In the genomic region with DNA sequence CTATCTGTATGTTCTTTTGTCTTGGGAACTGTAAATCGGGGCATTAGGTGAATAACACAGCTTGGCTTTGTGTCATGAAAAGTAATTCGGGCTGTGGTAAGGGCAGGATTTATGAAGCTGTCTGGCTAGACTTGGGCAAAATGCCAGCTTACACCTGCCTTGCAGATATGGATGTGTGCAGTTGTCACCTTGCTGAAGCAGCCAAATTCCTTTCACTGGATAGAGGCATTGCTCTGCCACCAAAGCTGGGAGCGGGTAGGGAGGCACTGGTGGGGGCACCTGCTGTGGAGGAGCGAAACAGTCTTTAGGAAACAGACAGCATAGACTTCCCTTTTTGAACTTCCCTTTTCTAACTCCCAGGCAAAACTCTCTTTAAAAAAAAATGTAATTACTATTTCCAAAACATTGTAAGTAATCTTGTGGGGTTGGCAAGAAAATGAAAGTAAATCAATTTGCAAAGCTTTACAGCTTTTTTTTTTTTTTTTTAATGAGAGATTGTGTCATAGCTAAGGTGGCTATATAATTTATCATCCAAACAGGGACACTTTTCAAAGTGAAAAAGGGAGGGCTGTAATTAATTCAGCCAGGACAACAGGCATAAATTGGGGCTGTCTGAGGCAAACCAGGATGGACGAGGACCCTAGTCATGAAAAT, we compare ENCODE assay signal across 1 cellular context.
TF ChIP-seq lines count a peak whose summit lies in the region.

No MANE protein-coding gene starts in this region.

TF ChIP-seq in GM12878, 131 proteins besides CTCF, POLR2A, EP300 and RAD21 (continued from another document and continues in another):
- TF ChIP-seq, protein P1, sequence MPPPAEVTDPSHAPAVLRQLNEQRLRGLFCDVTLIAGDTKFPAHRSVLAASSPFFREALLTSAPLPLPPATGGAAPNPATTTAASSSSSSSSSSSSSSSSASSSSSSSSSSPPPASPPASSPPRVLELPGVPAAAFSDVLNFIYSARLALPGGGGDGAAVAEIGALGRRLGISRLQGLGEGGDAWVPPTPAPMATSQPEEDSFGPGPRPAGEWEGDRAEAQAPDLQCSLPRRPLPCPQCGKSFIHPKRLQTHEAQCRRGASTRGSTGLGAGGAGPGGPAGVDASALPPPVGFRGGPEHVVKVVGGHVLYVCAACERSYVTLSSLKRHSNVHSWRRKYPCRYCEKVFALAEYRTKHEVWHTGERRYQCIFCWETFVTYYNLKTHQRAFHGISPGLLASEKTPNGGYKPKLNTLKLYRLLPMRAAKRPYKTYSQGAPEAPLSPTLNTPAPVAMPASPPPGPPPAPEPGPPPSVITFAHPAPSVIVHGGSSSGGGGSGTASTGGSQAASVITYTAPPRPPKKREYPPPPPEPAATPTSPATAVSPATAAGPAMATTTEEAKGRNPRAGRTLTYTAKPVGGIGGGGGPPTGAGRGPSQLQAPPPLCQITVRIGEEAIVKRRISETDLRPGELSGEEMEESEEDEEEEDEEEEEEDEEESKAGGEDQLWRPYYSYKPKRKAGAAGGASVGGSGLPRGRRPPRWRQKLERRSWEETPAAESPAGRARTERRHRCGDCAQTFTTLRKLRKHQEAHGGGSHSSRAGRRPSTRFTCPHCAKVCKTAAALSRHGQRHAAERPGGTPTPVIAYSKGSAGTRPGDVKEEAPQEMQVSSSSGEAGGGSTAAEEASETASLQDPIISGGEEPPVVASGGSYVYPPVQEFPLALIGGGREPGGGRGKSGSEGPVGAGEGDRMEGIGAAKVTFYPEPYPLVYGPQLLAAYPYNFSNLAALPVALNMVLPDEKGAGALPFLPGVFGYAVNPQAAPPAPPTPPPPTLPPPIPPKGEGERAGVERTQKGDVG (CRISPR knock-in tag; IDR thresholded peaks at IDR 0.05) = no peak
- no peak for TF ChIP-seq CBX5 (IDR thresholded peaks at IDR 0.05; ENCODE audit: low read depth)
- TF ChIP-seq, protein P2, sequence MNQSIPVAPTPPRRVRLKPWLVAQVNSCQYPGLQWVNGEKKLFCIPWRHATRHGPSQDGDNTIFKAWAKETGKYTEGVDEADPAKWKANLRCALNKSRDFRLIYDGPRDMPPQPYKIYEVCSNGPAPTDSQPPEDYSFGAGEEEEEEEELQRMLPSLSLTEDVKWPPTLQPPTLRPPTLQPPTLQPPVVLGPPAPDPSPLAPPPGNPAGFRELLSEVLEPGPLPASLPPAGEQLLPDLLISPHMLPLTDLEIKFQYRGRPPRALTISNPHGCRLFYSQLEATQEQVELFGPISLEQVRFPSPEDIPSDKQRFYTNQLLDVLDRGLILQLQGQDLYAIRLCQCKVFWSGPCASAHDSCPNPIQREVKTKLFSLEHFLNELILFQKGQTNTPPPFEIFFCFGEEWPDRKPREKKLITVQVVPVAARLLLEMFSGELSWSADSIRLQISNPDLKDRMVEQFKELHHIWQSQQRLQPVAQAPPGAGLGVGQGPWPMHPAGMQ (IDR thresholded peaks at IDR 0.05; ENCODE audit: borderline replicate concordance) = no peak
- TF ChIP-seq, protein P3, sequence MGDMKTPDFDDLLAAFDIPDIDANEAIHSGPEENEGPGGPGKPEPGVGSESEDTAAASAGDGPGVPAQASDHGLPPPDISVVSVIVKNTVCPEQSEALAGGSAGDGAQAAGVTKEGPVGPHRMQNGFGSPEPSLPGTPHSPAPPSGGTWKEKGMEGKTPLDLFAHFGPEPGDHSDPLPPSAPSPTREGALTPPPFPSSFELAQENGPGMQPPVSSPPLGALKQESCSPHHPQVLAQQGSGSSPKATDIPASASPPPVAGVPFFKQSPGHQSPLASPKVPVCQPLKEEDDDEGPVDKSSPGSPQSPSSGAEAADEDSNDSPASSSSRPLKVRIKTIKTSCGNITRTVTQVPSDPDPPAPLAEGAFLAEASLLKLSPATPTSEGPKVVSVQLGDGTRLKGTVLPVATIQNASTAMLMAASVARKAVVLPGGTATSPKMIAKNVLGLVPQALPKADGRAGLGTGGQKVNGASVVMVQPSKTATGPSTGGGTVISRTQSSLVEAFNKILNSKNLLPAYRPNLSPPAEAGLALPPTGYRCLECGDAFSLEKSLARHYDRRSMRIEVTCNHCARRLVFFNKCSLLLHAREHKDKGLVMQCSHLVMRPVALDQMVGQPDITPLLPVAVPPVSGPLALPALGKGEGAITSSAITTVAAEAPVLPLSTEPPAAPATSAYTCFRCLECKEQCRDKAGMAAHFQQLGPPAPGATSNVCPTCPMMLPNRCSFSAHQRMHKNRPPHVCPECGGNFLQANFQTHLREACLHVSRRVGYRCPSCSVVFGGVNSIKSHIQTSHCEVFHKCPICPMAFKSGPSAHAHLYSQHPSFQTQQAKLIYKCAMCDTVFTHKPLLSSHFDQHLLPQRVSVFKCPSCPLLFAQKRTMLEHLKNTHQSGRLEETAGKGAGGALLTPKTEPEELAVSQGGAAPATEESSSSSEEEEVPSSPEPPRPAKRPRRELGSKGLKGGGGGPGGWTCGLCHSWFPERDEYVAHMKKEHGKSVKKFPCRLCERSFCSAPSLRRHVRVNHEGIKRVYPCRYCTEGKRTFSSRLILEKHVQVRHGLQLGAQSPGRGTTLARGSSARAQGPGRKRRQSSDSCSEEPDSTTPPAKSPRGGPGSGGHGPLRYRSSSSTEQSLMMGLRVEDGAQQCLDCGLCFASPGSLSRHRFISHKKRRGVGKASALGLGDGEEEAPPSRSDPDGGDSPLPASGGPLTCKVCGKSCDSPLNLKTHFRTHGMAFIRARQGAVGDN (IDR thresholded peaks at IDR 0.05) = no peak
- no peak for TF ChIP-seq ZSCAN29 (IDR thresholded peaks at IDR 0.05)
- no peak for TF ChIP-seq SIN3A (IDR thresholded peaks at IDR 0.05; ENCODE audit: low read depth, low read length)
- no peak for TF ChIP-seq ZNF622 (IDR thresholded peaks at IDR 0.05)
- TF ChIP-seq, protein P4, sequence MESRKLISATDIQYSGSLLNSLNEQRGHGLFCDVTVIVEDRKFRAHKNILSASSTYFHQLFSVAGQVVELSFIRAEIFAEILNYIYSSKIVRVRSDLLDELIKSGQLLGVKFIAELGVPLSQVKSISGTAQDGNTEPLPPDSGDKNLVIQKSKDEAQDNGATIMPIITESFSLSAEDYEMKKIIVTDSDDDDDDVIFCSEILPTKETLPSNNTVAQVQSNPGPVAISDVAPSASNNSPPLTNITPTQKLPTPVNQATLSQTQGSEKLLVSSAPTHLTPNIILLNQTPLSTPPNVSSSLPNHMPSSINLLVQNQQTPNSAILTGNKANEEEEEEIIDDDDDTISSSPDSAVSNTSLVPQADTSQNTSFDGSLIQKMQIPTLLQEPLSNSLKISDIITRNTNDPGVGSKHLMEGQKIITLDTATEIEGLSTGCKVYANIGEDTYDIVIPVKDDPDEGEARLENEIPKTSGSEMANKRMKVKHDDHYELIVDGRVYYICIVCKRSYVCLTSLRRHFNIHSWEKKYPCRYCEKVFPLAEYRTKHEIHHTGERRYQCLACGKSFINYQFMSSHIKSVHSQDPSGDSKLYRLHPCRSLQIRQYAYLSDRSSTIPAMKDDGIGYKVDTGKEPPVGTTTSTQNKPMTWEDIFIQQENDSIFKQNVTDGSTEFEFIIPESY (IDR thresholded peaks at IDR 0.05) = no peak
- TF ChIP-seq IKZF2 (IDR thresholded peaks at IDR 0.05) = peak; percentile 58 to 61; a peak in 3 of 4 replicates
- no peak for TF ChIP-seq ESRRA (IDR thresholded peaks at IDR 0.05; ENCODE audit: low read length)
- TF ChIP-seq RUNX3 (IDR thresholded peaks at IDR 0.05; ENCODE audit: low read length) = 0 out of 2 replicates have a peak, but pooled peaks have one; percentile 5
- TF ChIP-seq, protein P5, sequence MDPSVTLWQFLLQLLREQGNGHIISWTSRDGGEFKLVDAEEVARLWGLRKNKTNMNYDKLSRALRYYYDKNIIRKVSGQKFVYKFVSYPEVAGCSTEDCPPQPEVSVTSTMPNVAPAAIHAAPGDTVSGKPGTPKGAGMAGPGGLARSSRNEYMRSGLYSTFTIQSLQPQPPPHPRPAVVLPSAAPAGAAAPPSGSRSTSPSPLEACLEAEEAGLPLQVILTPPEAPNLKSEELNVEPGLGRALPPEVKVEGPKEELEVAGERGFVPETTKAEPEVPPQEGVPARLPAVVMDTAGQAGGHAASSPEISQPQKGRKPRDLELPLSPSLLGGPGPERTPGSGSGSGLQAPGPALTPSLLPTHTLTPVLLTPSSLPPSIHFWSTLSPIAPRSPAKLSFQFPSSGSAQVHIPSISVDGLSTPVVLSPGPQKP (IDR thresholded peaks at IDR 0.05; ENCODE audit: low read depth, low read length) = no peak
- TF ChIP-seq NFYA (IDR thresholded peaks at IDR 0.05; ENCODE audit: borderline replicate concordance, low read depth, low read length) = no peak
- TF ChIP-seq JUND (IDR thresholded peaks at IDR 0.05; ENCODE audit: low read depth, low read length) = no peak
- TF ChIP-seq CBX3 (IDR thresholded peaks at IDR 0.05; ENCODE audit: borderline replicate concordance, low read depth) = no peak
- TF ChIP-seq, protein P6, sequence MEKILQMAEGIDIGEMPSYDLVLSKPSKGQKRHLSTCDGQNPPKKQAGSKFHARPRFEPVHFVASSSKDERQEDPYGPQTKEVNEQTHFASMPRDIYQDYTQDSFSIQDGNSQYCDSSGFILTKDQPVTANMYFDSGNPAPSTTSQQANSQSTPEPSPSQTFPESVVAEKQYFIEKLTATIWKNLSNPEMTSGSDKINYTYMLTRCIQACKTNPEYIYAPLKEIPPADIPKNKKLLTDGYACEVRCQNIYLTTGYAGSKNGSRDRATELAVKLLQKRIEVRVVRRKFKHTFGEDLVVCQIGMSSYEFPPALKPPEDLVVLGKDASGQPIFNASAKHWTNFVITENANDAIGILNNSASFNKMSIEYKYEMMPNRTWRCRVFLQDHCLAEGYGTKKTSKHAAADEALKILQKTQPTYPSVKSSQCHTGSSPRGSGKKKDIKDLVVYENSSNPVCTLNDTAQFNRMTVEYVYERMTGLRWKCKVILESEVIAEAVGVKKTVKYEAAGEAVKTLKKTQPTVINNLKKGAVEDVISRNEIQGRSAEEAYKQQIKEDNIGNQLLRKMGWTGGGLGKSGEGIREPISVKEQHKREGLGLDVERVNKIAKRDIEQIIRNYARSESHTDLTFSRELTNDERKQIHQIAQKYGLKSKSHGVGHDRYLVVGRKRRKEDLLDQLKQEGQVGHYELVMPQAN (conservative IDR thresholded peaks at IDR 0.05) = no peak
- no peak for TF ChIP-seq IRF4 (IDR thresholded peaks at IDR 0.05; ENCODE audit: low read depth, low read length)
- no peak for TF ChIP-seq RBBP5 (conservative IDR thresholded peaks at IDR 0.05)
- no peak for TF ChIP-seq FOS (IDR thresholded peaks at IDR 0.05; ENCODE audit: borderline replicate concordance, extremely low read depth, insufficient read length)
- TF ChIP-seq, protein P7, sequence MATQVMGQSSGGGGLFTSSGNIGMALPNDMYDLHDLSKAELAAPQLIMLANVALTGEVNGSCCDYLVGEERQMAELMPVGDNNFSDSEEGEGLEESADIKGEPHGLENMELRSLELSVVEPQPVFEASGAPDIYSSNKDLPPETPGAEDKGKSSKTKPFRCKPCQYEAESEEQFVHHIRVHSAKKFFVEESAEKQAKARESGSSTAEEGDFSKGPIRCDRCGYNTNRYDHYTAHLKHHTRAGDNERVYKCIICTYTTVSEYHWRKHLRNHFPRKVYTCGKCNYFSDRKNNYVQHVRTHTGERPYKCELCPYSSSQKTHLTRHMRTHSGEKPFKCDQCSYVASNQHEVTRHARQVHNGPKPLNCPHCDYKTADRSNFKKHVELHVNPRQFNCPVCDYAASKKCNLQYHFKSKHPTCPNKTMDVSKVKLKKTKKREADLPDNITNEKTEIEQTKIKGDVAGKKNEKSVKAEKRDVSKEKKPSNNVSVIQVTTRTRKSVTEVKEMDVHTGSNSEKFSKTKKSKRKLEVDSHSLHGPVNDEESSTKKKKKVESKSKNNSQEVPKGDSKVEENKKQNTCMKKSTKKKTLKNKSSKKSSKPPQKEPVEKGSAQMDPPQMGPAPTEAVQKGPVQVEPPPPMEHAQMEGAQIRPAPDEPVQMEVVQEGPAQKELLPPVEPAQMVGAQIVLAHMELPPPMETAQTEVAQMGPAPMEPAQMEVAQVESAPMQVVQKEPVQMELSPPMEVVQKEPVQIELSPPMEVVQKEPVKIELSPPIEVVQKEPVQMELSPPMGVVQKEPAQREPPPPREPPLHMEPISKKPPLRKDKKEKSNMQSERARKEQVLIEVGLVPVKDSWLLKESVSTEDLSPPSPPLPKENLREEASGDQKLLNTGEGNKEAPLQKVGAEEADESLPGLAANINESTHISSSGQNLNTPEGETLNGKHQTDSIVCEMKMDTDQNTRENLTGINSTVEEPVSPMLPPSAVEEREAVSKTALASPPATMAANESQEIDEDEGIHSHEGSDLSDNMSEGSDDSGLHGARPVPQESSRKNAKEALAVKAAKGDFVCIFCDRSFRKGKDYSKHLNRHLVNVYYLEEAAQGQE (IDR thresholded peaks at IDR 0.05; ENCODE audit: low read depth, low read length) = no peak
- no peak for TF ChIP-seq SMAD5 (IDR thresholded peaks at IDR 0.05; ENCODE audit: low read depth)
- TF ChIP-seq, protein P8, sequence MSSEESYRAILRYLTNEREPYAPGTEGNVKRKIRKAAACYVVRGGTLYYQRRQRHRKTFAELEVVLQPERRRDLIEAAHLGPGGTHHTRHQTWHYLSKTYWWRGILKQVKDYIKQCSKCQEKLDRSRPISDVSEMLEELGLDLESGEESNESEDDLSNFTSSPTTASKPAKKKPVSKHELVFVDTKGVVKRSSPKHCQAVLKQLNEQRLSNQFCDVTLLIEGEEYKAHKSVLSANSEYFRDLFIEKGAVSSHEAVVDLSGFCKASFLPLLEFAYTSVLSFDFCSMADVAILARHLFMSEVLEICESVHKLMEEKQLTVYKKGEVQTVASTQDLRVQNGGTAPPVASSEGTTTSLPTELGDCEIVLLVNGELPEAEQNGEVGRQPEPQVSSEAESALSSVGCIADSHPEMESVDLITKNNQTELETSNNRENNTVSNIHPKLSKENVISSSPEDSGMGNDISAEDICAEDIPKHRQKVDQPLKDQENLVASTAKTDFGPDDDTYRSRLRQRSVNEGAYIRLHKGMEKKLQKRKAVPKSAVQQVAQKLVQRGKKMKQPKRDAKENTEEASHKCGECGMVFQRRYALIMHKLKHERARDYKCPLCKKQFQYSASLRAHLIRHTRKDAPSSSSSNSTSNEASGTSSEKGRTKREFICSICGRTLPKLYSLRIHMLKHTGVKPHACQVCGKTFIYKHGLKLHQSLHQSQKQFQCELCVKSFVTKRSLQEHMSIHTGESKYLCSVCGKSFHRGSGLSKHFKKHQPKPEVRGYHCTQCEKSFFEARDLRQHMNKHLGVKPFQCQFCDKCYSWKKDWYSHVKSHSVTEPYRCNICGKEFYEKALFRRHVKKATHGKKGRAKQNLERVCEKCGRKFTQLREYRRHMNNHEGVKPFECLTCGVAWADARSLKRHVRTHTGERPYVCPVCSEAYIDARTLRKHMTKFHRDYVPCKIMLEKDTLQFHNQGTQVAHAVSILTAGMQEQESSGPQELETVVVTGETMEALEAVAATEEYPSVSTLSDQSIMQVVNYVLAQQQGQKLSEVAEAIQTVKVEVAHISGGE (CRISPR knock-in tag; IDR thresholded peaks at IDR 0.05) = no peak
- no peak for TF ChIP-seq ZNF24 (IDR thresholded peaks at IDR 0.05)
